Comparison of ENCODE assay signal across 8 cellular contexts in genomic region chr11:12692238-12693074, GRCh38. TPM values are rescaled to one million over a fixed set of nuclear protein-coding genes. Genes with fewer than 3 reads are reported as not detected.
DNase-seq lines count a peak whose midpoint lies in the region; ATAC-seq and TF ChIP-seq lines count a peak whose summit lies in the region.

No MANE protein-coding gene starts in this region.

- TF ChIP-seq POLR2A in heart left ventricle (IDR thresholded peaks at IDR 0.05) = no peak
- TF ChIP-seq POLR2A in prostate gland (IDR thresholded peaks at IDR 0.05) = no peak

- intact Hi-C loops in heart left ventricle (cut with DNase I) (loop anchor here in 4 of 10 donors (2.0 to 5.0 kb wide), 3 partner anchors 16 to 195 kb away; partner anchors contain the start of gene TEAD1 (in 3 of the 4)), prostate gland (cut with DNase I) (no loop called here)

- ATAC-seq in heart left ventricle (peak; percentile 86 to 92 (median 90)), HG02885 (IDR thresholded peaks at IDR 0.05; ENCODE audit: poor library complexity, unreplicated experiment) (no peak), GM18519 (IDR thresholded peaks at IDR 0.05; ENCODE audit: low FRiP score, unreplicated experiment) (no peak)

- H3K4me1 ChIP-seq in HUES48 (ENCODE audit: control insufficient read depth, insufficient read depth, low read length) (peaks cover 81% of the 10 kb centered on the region), adipocyte (ENCODE audit: control insufficient read depth, insufficient read depth, low read length) (peaks cover 77% of the 10 kb centered on the region), heart left ventricle (peaks cover 22 to 92% (median 69%) of the 10 kb centered on the region in 12 donors), prostate gland (replicated peaks) (peaks cover 29% of the 10 kb centered on the region)

- no peak overlapping the region for H3K4me3 ChIP-seq in HUES48 (ENCODE audit: low read depth, low read length)
- H3K4me3 ChIP-seq in adipocyte (ENCODE audit: low read length) = peak overlapping the region; percentile 64
- peak overlapping the region in 7 of 12 donors; percentile 7 to 37 (median 21) for H3K4me3 ChIP-seq in heart left ventricle
- H3K4me3 ChIP-seq in prostate gland = no peak overlapping the region

- H3K27ac ChIP-seq in HUES48 (ENCODE audit: low read depth, low read length) (peak overlapping the region; percentile 82), heart left ventricle (peak overlapping the region; percentile 59 to 92 (median 89)), prostate gland (peak overlapping the region; percentile 83 to 85)

- H3K36me3 ChIP-seq in HUES48 (ENCODE audit: control insufficient read depth, insufficient read depth, low read length) (0 out of 2 replicates have a peak, but pooled peaks cover 2% of the 10 kb centered on the region), adipocyte (ENCODE audit: control insufficient read depth, insufficient read depth, low read length, severe bottlenecking) (no peaks in the 10 kb centered on the region), heart left ventricle (no peaks in the 10 kb centered on the region), prostate gland (no peaks in the 10 kb centered on the region)

- H3K27me3 ChIP-seq in HUES48 (ENCODE audit: control insufficient read depth, insufficient read depth, low read length) (peaks cover 8% of the 10 kb centered on the region; the same call in 1 of the 2 replicates), adipocyte (replicated peaks; ENCODE audit: control insufficient read depth, insufficient read depth, low read length) (no peaks in the 10 kb centered on the region), heart left ventricle (peaks cover 0 to 15% (median 0%) of the 10 kb centered on the region in 9 donors), prostate gland (replicated peaks; ENCODE audit: insufficient read depth) (no peaks in the 10 kb centered on the region)

- H3K9ac ChIP-seq in HUES48 (ENCODE audit: low read depth, low read length) = no peak overlapping the region
- H3K9ac ChIP-seq in adipocyte (ENCODE audit: low read length) = peak overlapping the region; percentile 87

- 27 to 34% (median 30%) methylated on average over 14 of the region's 14 CpGs for WGBS in heart left ventricle, 4 donors
- WGBS in prostate gland = 28% methylated on average over 14 of the region's 14 CpGs

- H3K9me3 ChIP-seq in HUES48 (ENCODE audit: control insufficient read depth, insufficient read depth, low read length) (no peaks in the 10 kb centered on the region), adipocyte (ENCODE audit: control insufficient read depth, low read length) (no peaks in the 10 kb centered on the region), heart left ventricle (no peaks in the 10 kb centered on the region), prostate gland (no peaks in the 10 kb centered on the region)

- TF ChIP-seq CTCF in heart left ventricle (IDR thresholded peaks at IDR 0.05) = no peak
- peak in 1 of 4 experiments; percentile 9 for TF ChIP-seq CTCF in prostate gland (IDR thresholded peaks at IDR 0.05)

- DNase-seq in adipocyte (ENCODE audit: low read depth) = peak; percentile 90
- peak; percentile 89 to 95 (median 92) for DNase-seq in heart left ventricle
- DNase-seq in prostate gland (ENCODE audit: low spot score) = peak; percentile 87
- DNase-seq in NCI-H748 treated with DMSO at 0.1 percent for 48 hours (lab: John Stamatoyannopoulos, UW) = no peak
- DNase-seq in stimulated activated naive CD4-positive, alpha-beta T cell treated with Interleukin-2 at 50 U/mL for 16 hours (lab: John Stamatoyannopoulos, UW) = no peak

RNA-seq across cellular contexts. Expression of gene TEAD1, which starts 18.2 kb away (rescaled TPM):
- total RNA-seq in heart left ventricle (100 to 1,000 TPM in 7 of 9 donors, 10 to 100 TPM in 2; 89.8 to 161 (median 116) TPM), prostate gland (10 to 100 TPM; 47.9 to 87.0 TPM)
- polyA plus RNA-seq in heart left ventricle = 10 to 100 TPM; 14.4 to 88.5 TPM

Comparison
In these comparisons a context has a peak if more than half of its experiments do, and no peak if none do; other contexts are left out.
1. H3K4me3 ChIP-seq: peak in adipocyte (single experiment) and heart left ventricle (7 of 12); none in HUES48 (single experiment) and prostate gland (0 of 2).
2. DNase-seq: peak in adipocyte (single experiment), heart left ventricle (5 of 5) and prostate gland (single experiment); none in NCI-H748 treated with DMSO at 0.1 percent for 48 hours (single experiment) and stimulated activated naive CD4-positive, alpha-beta T cell treated with Interleukin-2 at 50 U/mL for 16 hours (single experiment).
3. ATAC-seq: peak in heart left ventricle (4 of 4); none in HG02885 (single experiment) and GM18519 (single experiment).
4. Peak in every context shown above with its lines, with median percentiles within 50 percentile points of each other: H3K27ac ChIP-seq.